1 cellular context compared by ENCODE assay signal in the genomic region with DNA sequence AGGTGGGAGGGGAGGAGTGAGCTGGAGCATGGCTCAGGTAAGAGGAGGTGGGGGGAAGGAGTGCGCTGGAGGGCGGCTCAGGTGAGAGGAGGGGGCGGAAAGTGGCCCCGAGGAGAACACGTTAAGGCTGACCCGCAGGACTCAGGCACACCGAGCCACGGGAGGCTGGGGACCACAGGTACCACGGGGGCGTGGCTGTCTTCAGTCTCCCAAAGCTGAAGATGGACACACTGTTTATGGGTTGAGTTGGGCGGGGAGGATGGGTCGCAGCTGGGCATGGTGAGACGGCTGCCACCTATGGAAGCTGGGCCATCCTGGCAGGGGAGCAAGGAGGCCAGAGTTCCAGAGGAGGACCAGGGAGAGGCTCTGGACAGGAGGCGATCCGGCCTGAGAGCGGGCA.
TF ChIP-seq lines count a peak whose summit lies in the region.

No MANE protein-coding gene starts in this region.

TF ChIP-seq in GM23338, 12 proteins besides CTCF, POLR2A, EP300 and RAD21 (continued from another document):
- TF ChIP-seq ZNF462 (CRISPR knock-in tag; IDR thresholded peaks at IDR 0.05), result no peak
- TF ChIP-seq REST (IDR thresholded peaks at IDR 0.05; ENCODE audit: unreplicated experiment), result no peak
- TF ChIP-seq ZNF114 (CRISPR knock-in tag; IDR thresholded peaks at IDR 0.05), result no peak
- TF ChIP-seq POLR2AphosphoS5 (IDR thresholded peaks at IDR 0.05; ENCODE audit: low read depth), result no peak
- no peak for TF ChIP-seq STAT1 (IDR thresholded peaks at IDR 0.05; ENCODE audit: unreplicated experiment)
- no peak for TF ChIP-seq EZH2 (IDR thresholded peaks at IDR 0.05; ENCODE audit: low read depth, unreplicated experiment)
- TF ChIP-seq JUNB (IDR thresholded peaks at IDR 0.05; ENCODE audit: unreplicated experiment), result no peak
- TF ChIP-seq NANOG (IDR thresholded peaks at IDR 0.05; ENCODE audit: borderline replicate concordance), result no peak
